Comparison of ENCODE assay signal across 8 cellular contexts in genomic region chr3:131026321-131027151, GRCh38. TPM values are rescaled to one million over a fixed set of nuclear protein-coding genes. Genes with fewer than 3 reads are reported as not detected.
DNase-seq lines count a peak whose midpoint lies in the region; ATAC-seq and TF ChIP-seq lines count a peak whose summit lies in the region.

Gene ASTE1 (minus strand): TSS chr3:131026825. CDS start chr3:131025306, 1,519 bp downstream.
Gene NEK11 (plus strand): TSS chr3:131026877. CDS start chr3:131029709, 2,832 bp downstream.

- no peaks in the 10 kb centered on the region for H3K27me3 ChIP-seq in uterus

- in situ Hi-C loops in GM13977 (cut with MboI; ENCODE audit: low pct_unique_long_range_greater_than_20kb, low sequenced_read_pairs, unreplicated experiment) = loop anchor here (25.0 kb wide), 3 partner anchors 511 to 1161 kb away; no protein-coding TSS in a partner anchor

- peak within 1 kb of the TSS; percentile 80 to 85 for H3K27ac ChIP-seq in uterus

- peaks cover 26% of the 10 kb centered on the region for H3K36me3 Mint-ChIP-seq in T-cell

- H3K36me3 ChIP-seq in uterus = no peaks in the 10 kb centered on the region

- peak within 1 kb of the TSS; percentile 87 for H3K4me3 ChIP-seq in uterus

- H3K9me3 ChIP-seq in uterus = no peaks in the 10 kb centered on the region

- no peak for TF ChIP-seq CTCF in GM13977 (IDR thresholded peaks at IDR 0.05; ENCODE audit: extremely low read depth, insufficient read depth, missing control alignments)
- no peak for TF ChIP-seq CTCF in uterus (IDR thresholded peaks at IDR 0.05)

- peaks cover 50 to 55% (median 52%) of the 10 kb centered on the region in 3 donors for H3K4me1 Mint-ChIP-seq in T-cell

- no peaks in the 10 kb centered on the region for H3K27me3 Mint-ChIP-seq in T-cell

- peak within 1 kb of the TSS; percentile 89 to 93 (median 91) for H3K4me3 Mint-ChIP-seq in T-cell

- peak in 1 of 2 donors; percentile 46 for TF ChIP-seq POLR2A in uterus (IDR thresholded peaks at IDR 0.05)

- peaks cover 0 to 3% (median 0%) of the 10 kb centered on the region in 3 donors for H3K9me3 Mint-ChIP-seq in T-cell

- H3K4me1 ChIP-seq in uterus = peaks cover 0 to 5% of the 10 kb centered on the region in 2 donors

- CTCF ChIA-PET in T-cell (lab: Charles Lee) = interaction anchor here (0.9 to 4.0 kb wide), 6 partner anchors 9 to 769 kb away, joined by 3 to 21 read pairs (median 4); partner anchors contain the start of genes ATP2C1 (in 1 of the 2) and NUDT16 (in 1 of the 2)

- POLR2A ChIA-PET in T-cell (lab: Charles Lee) = interaction anchor here (0.7 to 1.7 kb wide), 7 partner anchors 11 to 1587 kb away, joined by 3 to 6 read pairs (median 3); partner anchors contain the start of genes NUDT16 (in 2 of the 2), IFT122 (in 1 of the 2) and MBD4 (in 1 of the 2)

- peak within 1 kb of the TSS; percentile 92 to 98 for H3K27ac Mint-ChIP-seq in T-cell

- DNase-seq in GM13977 (ENCODE audit: low spot score) (peak; percentile 88), NCI-H146 (lab: John Stamatoyannopoulos, UW) (peak; percentile 96), T-cell (peak; percentile 75 to 95 (median 92)), amygdala (lab: John Stamatoyannopoulos, UW) (peak; percentile 27 to 91 (median 78)), left ventricle myocardium superior (peak; percentile 94), pulmonary artery endothelial cell (ENCODE audit: low read depth, low spot score) (peak; percentile 63), uterus (peak; percentile 78 to 85)

- intact Hi-C loops in left ventricle myocardium superior (cut with micrococcal nuclease) = no loop called here
- intact Hi-C loops in uterus (cut with DNase I; ENCODE audit: low total_unique reads) = no loop called here

- ATAC-seq in HG02870 (IDR thresholded peaks at IDR 0.05; ENCODE audit: unreplicated experiment) (peak; percentile 97), T-cell (replicated peaks in 1 of 4) (peak; percentile 98 to 99 (median 98)), left ventricle myocardium superior (peak; percentile 99)

RNA-seq across cellular contexts. Expression of gene ASTE1, which starts in this region (rescaled TPM):
- 10 to 100 TPM; 20.4 to 24.7 (median 22.5) TPM for total RNA-seq in T-cell
- total RNA-seq in left ventricle myocardium superior = 3.0 TPM
- 4.4 and 8.5 TPM in 2 replicates for total RNA-seq in pulmonary artery endothelial cell
- total RNA-seq in uterus = 10 to 100 TPM in 2 of 4 donors, 1 to 10 TPM in 2; 1.8 to 14.9 (median 10.9) TPM

RNA-seq across cellular contexts. Expression of gene NEK11, which starts in this region (rescaled TPM):
- 1 to 10 TPM; 3.8 to 6.5 (median 4.5) TPM for total RNA-seq in T-cell
- total RNA-seq in left ventricle myocardium superior = 1.2 TPM
- total RNA-seq in pulmonary artery endothelial cell = 2.1 and 2.2 TPM in 2 replicates
- 10 to 100 TPM in 1 of 4 donors, 1 to 10 TPM in 3; 2.3 to 25.2 (median 8.4) TPM for total RNA-seq in uterus

Comparison
In these comparisons a context has a peak if more than half of its experiments do, and no peak if none do; other contexts are left out.
1. Peak in every context shown above with its lines: DNase-seq, ATAC-seq, H3K4me3 ChIP-seq and H3K27ac ChIP-seq.